Comparison of ENCODE assay signal across 1 cellular context in genomic region chr2:206256711-206257110, GRCh38.
TF ChIP-seq lines count a peak whose summit lies in the region.

No MANE protein-coding gene starts in this region.

TF ChIP-seq in WTC11, 78 proteins besides CTCF, POLR2A, EP300 and RAD21 (continued from another document):
- TF ChIP-seq, protein P1, sequence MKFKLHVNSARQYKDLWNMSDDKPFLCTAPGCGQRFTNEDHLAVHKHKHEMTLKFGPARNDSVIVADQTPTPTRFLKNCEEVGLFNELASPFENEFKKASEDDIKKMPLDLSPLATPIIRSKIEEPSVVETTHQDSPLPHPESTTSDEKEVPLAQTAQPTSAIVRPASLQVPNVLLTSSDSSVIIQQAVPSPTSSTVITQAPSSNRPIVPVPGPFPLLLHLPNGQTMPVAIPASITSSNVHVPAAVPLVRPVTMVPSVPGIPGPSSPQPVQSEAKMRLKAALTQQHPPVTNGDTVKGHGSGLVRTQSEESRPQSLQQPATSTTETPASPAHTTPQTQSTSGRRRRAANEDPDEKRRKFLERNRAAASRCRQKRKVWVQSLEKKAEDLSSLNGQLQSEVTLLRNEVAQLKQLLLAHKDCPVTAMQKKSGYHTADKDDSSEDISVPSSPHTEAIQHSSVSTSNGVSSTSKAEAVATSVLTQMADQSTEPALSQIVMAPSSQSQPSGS (CRISPR knock-in tag; IDR thresholded peaks at IDR 0.05; ENCODE audit: borderline replicate concordance, low read depth) = no peak
